In the genomic region with DNA sequence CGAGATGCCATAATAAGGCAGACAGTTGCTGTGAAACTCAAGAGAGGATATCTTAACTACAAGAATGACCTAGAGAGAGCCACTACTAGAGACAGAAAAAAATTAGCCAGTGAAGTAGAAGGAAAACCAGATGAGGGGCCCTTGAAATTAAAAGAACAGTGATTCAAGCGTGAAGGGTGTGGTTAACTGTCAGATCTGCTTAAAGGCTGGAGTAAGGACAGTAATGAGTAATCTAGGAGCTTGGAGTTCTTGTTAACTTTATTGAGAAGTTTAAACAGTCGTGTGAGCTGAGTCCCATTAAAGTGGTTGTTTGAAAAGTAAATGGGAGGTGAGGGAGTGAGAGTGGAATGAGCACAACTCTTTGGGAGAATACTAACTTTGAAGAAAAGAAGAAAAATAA, we compare ENCODE assay signal across 18 cellular contexts.
"Had no signal": no experiment of that assay in that cellular context is flagged by ENCODE, and none has a peak within 500 bp of the region (broad histone marks: within the 10 kb centered on the region; RNA-seq: fewer than 3 reads in every experiment).

No MANE protein-coding gene starts in this region.

- DNase-seq: activated CD4-positive, alpha-beta memory T cell treated with anti-CD3 and anti-CD28 coated beads for 36 hours; activated CD4-positive, alpha-beta T cell treated with anti-CD3 and anti-CD28 coated beads for 36 hours; activated T-cell treated with anti-CD3 and anti-CD28 coated beads for 4 hours; effector memory CD8-positive, alpha-beta T cell; head of caudate nucleus; lower lobe of right lung; right cardiac atrium; stimulated activated CD4-positive, alpha-beta T cell treated with anti-CD3 and anti-CD28 coated beads, Interleukin-2, amount 100 ng/mL, for 24 hours; stimulated activated naive CD8-positive, alpha-beta T cell treated with anti-CD3 and anti-CD28 coated beads, Interleukin-15, amount 100 ng/mL, for 72 hours; SW 1271; T-helper 2 cell; trophoblast cell; WERI-Rb-1 had no signal

- H3K27me3 ChIP-seq: suprapubic skin, vagina had no signal

- ATAC-seq: activated CD4-positive, alpha-beta T cell treated with anti-CD3 and anti-CD28 coated beads for 36 hours; lower lobe of right lung; right cardiac atrium; stimulated activated naive CD8-positive, alpha-beta T cell treated with anti-CD3 and anti-CD28 coated beads, Interleukin-15, amount 100 ng/mL, for 72 hours had no signal

- H3K9me3 Mint-ChIP-seq: effector memory CD8-positive, alpha-beta T cell had no signal

- H3K27ac Mint-ChIP-seq: activated CD4-positive, alpha-beta memory T cell treated with anti-CD3 and anti-CD28 coated beads for 36 hours; activated CD4-positive, alpha-beta T cell treated with anti-CD3 and anti-CD28 coated beads for 36 hours; activated naive CD8-positive, alpha-beta T cell; activated T-helper 1 cell treated with anti-CD3 and anti-CD28 coated beads, Interleukin-12 subunit alpha, Interleukin-12 subunit beta, Interleukin-2, Interleukin-4 antibody, amounts not matched to agents 30 ng/mL and 10 ng/mL and 1 ng/mL, durations not matched to agents 14 hours and 24 hours and 36 hours; effector memory CD8-positive, alpha-beta T cell; stimulated activated naive CD8-positive, alpha-beta T cell treated with anti-CD3 and anti-CD28 coated beads, Interleukin-15, amount 100 ng/mL, for 72 hours had no signal

- H3K9me3 ChIP-seq: lower lobe of right lung, prostate gland, suprapubic skin, vagina had no signal

- H3K36me3 ChIP-seq: prostate gland, vagina had no signal

- H3K4me3 Mint-ChIP-seq: activated CD4-positive, alpha-beta memory T cell treated with anti-CD3 and anti-CD28 coated beads for 36 hours; activated CD4-positive, alpha-beta T cell treated with anti-CD3 and anti-CD28 coated beads for 36 hours; activated naive CD8-positive, alpha-beta T cell; activated T-helper 1 cell treated with anti-CD3 and anti-CD28 coated beads, Interleukin-12 subunit alpha, Interleukin-12 subunit beta, Interleukin-2, Interleukin-4 antibody, amounts not matched to agents 30 ng/mL and 10 ng/mL and 1 ng/mL, durations not matched to agents 14 hours and 24 hours and 36 hours; effector memory CD8-positive, alpha-beta T cell; stimulated activated naive CD8-positive, alpha-beta T cell treated with anti-CD3 and anti-CD28 coated beads, Interleukin-15, amount 100 ng/mL, for 72 hours had no signal

- H3K4me3 ChIP-seq: lower lobe of right lung, prostate gland, suprapubic skin, vagina had no signal

- H3K27ac ChIP-seq: lower lobe of right lung, suprapubic skin, vagina, WERI-Rb-1 had no signal

- H3K4me1 ChIP-seq: lower lobe of right lung, prostate gland, suprapubic skin, vagina had no signal

- H3K27me3 Mint-ChIP-seq: activated CD4-positive, alpha-beta memory T cell treated with anti-CD3 and anti-CD28 coated beads for 36 hours; activated CD4-positive, alpha-beta T cell treated with anti-CD3 and anti-CD28 coated beads for 36 hours; activated naive CD8-positive, alpha-beta T cell; effector memory CD8-positive, alpha-beta T cell; stimulated activated naive CD8-positive, alpha-beta T cell treated with anti-CD3 and anti-CD28 coated beads, Interleukin-15, amount 100 ng/mL, for 72 hours had no signal
